Comparison of ENCODE assay signal across 8 cellular contexts in the genomic region with DNA sequence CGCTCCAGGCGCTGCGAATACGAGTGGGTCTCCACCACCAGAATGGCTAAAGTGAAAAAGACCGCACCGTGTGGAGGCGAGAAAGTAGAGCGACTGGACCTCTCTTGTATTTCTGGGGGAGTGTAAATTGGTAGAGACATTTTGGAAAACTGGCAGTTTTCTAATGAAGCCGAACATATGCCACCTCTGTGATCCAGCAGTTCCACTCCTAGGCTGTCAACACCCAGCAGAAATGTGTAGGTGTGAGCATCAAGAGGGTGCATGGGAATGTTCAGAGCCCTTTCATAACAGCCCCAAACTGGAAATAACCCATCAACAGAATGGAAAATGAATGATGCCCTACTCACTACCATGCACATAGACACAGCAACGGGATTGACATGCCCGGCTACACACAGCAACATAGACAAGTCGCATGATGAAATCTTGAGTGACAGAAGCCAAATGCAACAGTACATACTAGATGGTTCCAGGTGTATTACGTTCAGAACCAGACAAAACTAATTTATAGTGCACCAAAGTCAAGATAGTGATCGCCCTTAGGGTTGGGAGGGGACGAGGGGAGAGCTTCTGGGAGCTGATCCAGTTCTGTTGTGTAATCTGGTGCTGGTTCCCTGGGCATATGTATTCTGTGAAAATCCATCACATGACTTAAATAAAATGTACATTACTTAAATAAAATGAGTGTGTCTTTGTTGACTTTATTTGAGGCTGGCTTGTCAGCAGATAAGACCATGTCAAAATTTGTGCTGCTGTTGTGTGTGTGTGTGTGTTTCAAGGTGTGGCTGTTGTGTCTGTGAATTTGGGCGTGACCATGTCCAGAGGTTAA. TPM values are rescaled to one million over a fixed set of nuclear protein-coding genes. Genes with fewer than 3 reads are reported as not detected.
DNase-seq lines count a peak whose midpoint lies in the region; ATAC-seq and TF ChIP-seq lines count a peak whose summit lies in the region.

No MANE protein-coding gene starts in this region.

- ATAC-seq in esophagus mucosa, result peak; percentile 8
- ATAC-seq in GM19023 (IDR thresholded peaks at IDR 0.05; ENCODE audit: unreplicated experiment), result no peak
- no peak for ATAC-seq in HG03460 (IDR thresholded peaks at IDR 0.05; ENCODE audit: unreplicated experiment)
- ATAC-seq in GM19397 (IDR thresholded peaks at IDR 0.05; ENCODE audit: unreplicated experiment), result no peak

- DNase-seq in G401 (ENCODE audit: low spot score), result peak; percentile 57
- DNase-seq in RKO (ENCODE audit: low spot score), result peak; percentile 16
- DNase-seq in progenitor cell of endocrine pancreas (ENCODE audit: low spot score, unreplicated experiment), result no peak
- no peak for DNase-seq in GM19240 (ENCODE audit: insufficient read length, low spot score)

- no peaks in the 10 kb centered on the region for H3K27me3 Mint-ChIP-seq in progenitor cell of endocrine pancreas

- in situ Hi-C loops in G401 (cut with HindIII; ENCODE audit: low sequenced_read_pairs), result no loop called here

- H3K9me3 Mint-ChIP-seq in progenitor cell of endocrine pancreas (ENCODE audit: low read depth), result no peaks in the 10 kb centered on the region

- peaks cover 29% of the 10 kb centered on the region for H3K4me1 Mint-ChIP-seq in progenitor cell of endocrine pancreas (ENCODE audit: low read depth)

- peak overlapping the region; percentile 88 for H3K27ac Mint-ChIP-seq in progenitor cell of endocrine pancreas

- no peak for TF ChIP-seq CTCF in progenitor cell of endocrine pancreas (IDR thresholded peaks at IDR 0.05; ENCODE audit: unreplicated experiment)

- peak overlapping the region; percentile 72 for H3K4me3 Mint-ChIP-seq in progenitor cell of endocrine pancreas (ENCODE audit: low read depth)

- H3K36me3 Mint-ChIP-seq in progenitor cell of endocrine pancreas (ENCODE audit: insufficient read depth), result peaks cover 7% of the 10 kb centered on the region

RNA-seq across cellular contexts. Expression of gene BCL7C, which starts 0.9 kb away (rescaled TPM):
- total RNA-seq in G401 (2014; rRNA removed; shearing (Covaris generic)), result 58.1 and 89.3 TPM in 2 replicates
- total RNA-seq in esophagus mucosa, result 30.5 TPM
- total RNA-seq in progenitor cell of endocrine pancreas, result 33.2 and 34.2 TPM in 2 replicates

RNA-seq across cellular contexts. Expression of gene CTF1, which starts 1.7 kb away (rescaled TPM):
- 2.1 and 2.4 TPM in 2 replicates for total RNA-seq in G401 (2014; rRNA removed; shearing (Covaris generic))
- total RNA-seq in esophagus mucosa (2.3 TPM), progenitor cell of endocrine pancreas (4.5 and 5.1 TPM in 2 replicates)

RNA-seq across cellular contexts. Expression of gene FBXL19, which starts 28.6 kb away (rescaled TPM):
- total RNA-seq in G401 (2014; rRNA removed; shearing (Covaris generic)), result 67.1 and 85.6 TPM in 2 replicates
- total RNA-seq in esophagus mucosa (19.2 TPM), progenitor cell of endocrine pancreas (65.6 and 66.8 TPM in 2 replicates)

RNA-seq across cellular contexts. Expression of gene ORAI3, which starts 54.1 kb away (rescaled TPM):
- 57.6 and 62.8 TPM in 2 replicates for total RNA-seq in G401 (2014; rRNA removed; shearing (Covaris generic))
- total RNA-seq in esophagus mucosa (9.8 TPM), progenitor cell of endocrine pancreas (19.1 and 19.5 TPM in 2 replicates)

Comparison
In these comparisons a context has a peak if more than half of its experiments do, and no peak if none do; other contexts are left out.
1. DNase-seq: peak in G401 (single experiment) and RKO (single experiment); none in progenitor cell of endocrine pancreas (single experiment) and GM19240 (single experiment).